3 cellular contexts compared by ENCODE assay signal in genomic region chrX:107648332-107648731, GRCh38.
TF ChIP-seq lines count a peak whose summit lies in the region.

No MANE protein-coding gene starts in this region.

TF ChIP-seq in HepG2, 621 proteins besides CTCF, POLR2A, EP300 and RAD21:
- TF ChIP-seq FOXK2 (IDR thresholded peaks at IDR 0.05) = no peak
- no peak for TF ChIP-seq HIC2 (CRISPR knock-in tag; IDR thresholded peaks at IDR 0.05; ENCODE audit: low read depth)
- peak; percentile 40 for TF ChIP-seq ATF7 (IDR thresholded peaks at IDR 0.05)
- TF ChIP-seq ATF7 (CRISPR knock-in tag; IDR thresholded peaks at IDR 0.05) = no peak

TF ChIP-seq in HEK293T, 16 proteins besides CTCF, POLR2A, EP300 and RAD21:
- TF ChIP-seq PKNOX1 (IDR thresholded peaks at IDR 0.05) = no peak
- 0 out of 2 replicates have a peak, but pooled peaks have one; percentile 32 for TF ChIP-seq ZNF384 (IDR thresholded peaks at IDR 0.05)
- TF ChIP-seq BHLHE40 (IDR thresholded peaks at IDR 0.05; ENCODE audit: borderline replicate concordance) = no peak

TF ChIP-seq in endothelial cell of umbilical vein, 7 proteins besides CTCF, POLR2A, EP300 and RAD21:
- no peak for TF ChIP-seq POLR2AphosphoS5 (IDR thresholded peaks at IDR 0.05; ENCODE audit: insufficient read depth, low read depth, low read length)
- no peak for TF ChIP-seq FOS (IDR thresholded peaks at IDR 0.05; ENCODE audit: borderline replicate concordance, insufficient read depth, low read length)
- no peak for TF ChIP-seq MYC (IDR thresholded peaks at IDR 0.05; ENCODE audit: low read depth, low read length)
- TF ChIP-seq EZH2 (IDR thresholded peaks at IDR 0.05; ENCODE audit: borderline replicate concordance, low read depth, low read length, severe bottlenecking) = no peak
